In genomic region chr12:113712481-113712880, GRCh38 we compare ENCODE assay signal across 19 cellular contexts.
A peak's percentile ranks its signal among the peaks of the same experiment; 100 is the strongest.
DNase-seq lines count a peak whose midpoint lies in the region; ATAC-seq lines count a peak whose summit lies in the region.
"Had no signal": no experiment of that assay in that cellular context is flagged by ENCODE, and none has a peak within 500 bp of the region (broad histone marks: within the 10 kb centered on the region; RNA-seq: fewer than 3 reads in every experiment).

No MANE protein-coding gene starts in this region.

- H3K36me3 ChIP-seq in BLaER1 treated with 17β-estradiol and CSF1 and Interleukin-3, amounts not matched to agents 10 nM and 100 nM = no peaks in the 10 kb centered on the region
- H3K36me3 ChIP-seq: BE2C had no signal

- peaks cover 0 to 22% (median 7%) of the 10 kb centered on the region in 11 experiments; a peak in 14 of 22 replicates for H3K9me3 ChIP-seq in BLaER1 treated with 17β-estradiol and CSF1 and Interleukin-3, amounts not matched to agents 10 nM and 100 nM (replicated peaks in 1 of 11)

- no peaks in the 10 kb centered on the region for H4K20me1 ChIP-seq in BLaER1 treated with 17β-estradiol and CSF1 and Interleukin-3, amounts not matched to agents 10 nM and 100 nM

- peak overlapping the region in 2 of 11 experiments; percentile 27 to 56; a peak in 3 of 22 replicates for H3K27ac ChIP-seq in BLaER1 treated with 17β-estradiol and CSF1 and Interleukin-3, amounts not matched to agents 10 nM and 100 nM

- H3K4me3 ChIP-seq in BLaER1 treated with 17β-estradiol and CSF1 and Interleukin-3, amounts not matched to agents 10 nM and 100 nM = no peak overlapping the region

- peaks cover 6 to 28% (median 22%) of the 10 kb centered on the region in 11 experiments; a peak in 16 of 22 replicates for H3K27me3 ChIP-seq in BLaER1 treated with 17β-estradiol and CSF1 and Interleukin-3, amounts not matched to agents 10 nM and 100 nM

- ATAC-seq in sciatic nerve = no peak
- ATAC-seq in HG03439 (IDR thresholded peaks at IDR 0.05; ENCODE audit: unreplicated experiment) = no peak

- intact Hi-C loops in sciatic nerve (cut with DNase I) = no loop called here

- peaks cover 0 to 32% (median 13%) of the 10 kb centered on the region in 10 experiments; a peak in 15 of 20 replicates for H3K4me1 ChIP-seq in BLaER1 treated with 17β-estradiol and CSF1 and Interleukin-3, amounts not matched to agents 10 nM and 100 nM
- H3K4me1 ChIP-seq: BE2C had no signal

- peak overlapping the region in 7 of 11 experiments; percentile 19 to 56 (median 45); a peak in 12 of 22 replicates for H3K4me2 ChIP-seq in BLaER1 treated with 17β-estradiol and CSF1 and Interleukin-3, amounts not matched to agents 10 nM and 100 nM

- peak; percentile 73 for DNase-seq in NCI-H2171 treated with DMSO at 0.1 percent for 48 hours (lab: John Stamatoyannopoulos, UW)
- DNase-seq in NCI-H2171 (lab: John Stamatoyannopoulos, UW) = no peak
- DNase-seq in mesenteric fat pad (ENCODE audit: low spot score) = peak; percentile 53
- DNase-seq in sciatic nerve (ENCODE audit: low spot score) = peak; percentile 25
- no peak for DNase-seq in effector CD8-positive, alpha-beta T cell (lab: John Stamatoyannopoulos, UW)
- no peak for DNase-seq in NCI-H1930 (lab: John Stamatoyannopoulos, UW)
- DNase-seq: 8988T; ACHN; BE2C; C1 segment of cervical spinal cord; CD4-positive, alpha-beta memory T cell; CD4-positive, CD25-positive, alpha-beta regulatory T cell; CD8-positive, alpha-beta memory T cell; COR-L47; DMS 273 treated with DMSO at 0.1 percent for 48 hours; DMS79 treated with DMSO at 0.1 percent for 48 hours; GF-D8 had no signal

- H3K9ac ChIP-seq in BLaER1 treated with 17β-estradiol and CSF1 and Interleukin-3, amounts not matched to agents 10 nM and 100 nM = no peak overlapping the region

Comparison
In these comparisons a context has a peak if more than half of its experiments do, and no peak if none do; other contexts are left out.
1. DNase-seq: peak in NCI-H2171 treated with DMSO at 0.1 percent for 48 hours (single experiment), mesenteric fat pad (single experiment) and sciatic nerve (single experiment); none in NCI-H2171 (single experiment), effector CD8-positive, alpha-beta T cell (single experiment) and NCI-H1930 (0 of 2).